In the genomic region with DNA sequence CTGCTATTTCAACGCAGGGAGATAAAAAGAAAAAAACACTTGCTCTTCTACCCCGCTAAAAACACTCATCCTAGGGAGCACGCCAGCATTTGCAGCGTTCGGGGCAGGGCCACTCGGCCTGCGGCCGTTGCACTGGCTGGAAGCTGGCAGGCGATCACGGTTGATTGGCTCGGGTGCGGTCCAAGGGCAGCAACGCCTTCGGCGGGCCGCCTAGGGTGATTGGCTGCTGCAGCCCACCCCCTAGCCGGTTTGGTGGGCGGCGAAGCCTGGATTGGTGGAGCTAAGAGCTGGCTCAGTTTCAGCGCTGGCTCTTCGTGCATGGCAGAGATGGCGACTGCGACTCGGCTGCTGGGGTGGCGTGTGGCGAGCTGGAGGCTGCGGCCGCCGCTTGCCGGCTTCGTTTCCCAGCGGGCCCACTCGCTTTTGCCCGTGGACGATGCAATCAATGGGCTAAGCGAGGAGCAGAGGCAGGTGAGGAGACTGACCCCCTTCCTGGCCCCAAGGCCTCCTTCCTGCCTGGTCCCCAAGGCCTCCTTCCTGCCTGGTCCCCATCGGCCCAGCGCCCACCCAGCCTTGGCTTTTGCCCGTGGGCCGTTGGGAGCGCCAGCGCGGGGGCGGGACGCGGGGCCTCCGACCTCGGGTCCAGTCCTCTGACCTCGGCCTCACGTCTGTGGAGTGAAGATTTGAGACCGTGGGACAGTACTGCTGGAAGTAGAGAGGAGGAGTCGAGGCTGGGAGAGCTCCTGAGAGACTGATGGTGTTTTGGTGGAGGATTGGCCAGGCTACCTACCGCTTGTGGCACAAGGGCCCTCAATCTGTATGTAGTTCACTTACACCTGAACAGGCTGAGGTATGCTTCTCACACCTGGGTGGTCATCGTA, we compare ENCODE assay signal across 1 cellular context.
A peak's percentile ranks its signal among the peaks of the same experiment; 100 is the strongest.
TF ChIP-seq lines count a peak whose summit lies in the region.

TSS of gene IVD (plus strand) at position 295 of the 881 bp plus-strand sequence. CDS start at position 328, 33 bp downstream.

TF ChIP-seq in HepG2, 621 proteins besides CTCF, POLR2A, EP300 and RAD21 (continued from another document and continues in another):
- TF ChIP-seq, protein P1, sequence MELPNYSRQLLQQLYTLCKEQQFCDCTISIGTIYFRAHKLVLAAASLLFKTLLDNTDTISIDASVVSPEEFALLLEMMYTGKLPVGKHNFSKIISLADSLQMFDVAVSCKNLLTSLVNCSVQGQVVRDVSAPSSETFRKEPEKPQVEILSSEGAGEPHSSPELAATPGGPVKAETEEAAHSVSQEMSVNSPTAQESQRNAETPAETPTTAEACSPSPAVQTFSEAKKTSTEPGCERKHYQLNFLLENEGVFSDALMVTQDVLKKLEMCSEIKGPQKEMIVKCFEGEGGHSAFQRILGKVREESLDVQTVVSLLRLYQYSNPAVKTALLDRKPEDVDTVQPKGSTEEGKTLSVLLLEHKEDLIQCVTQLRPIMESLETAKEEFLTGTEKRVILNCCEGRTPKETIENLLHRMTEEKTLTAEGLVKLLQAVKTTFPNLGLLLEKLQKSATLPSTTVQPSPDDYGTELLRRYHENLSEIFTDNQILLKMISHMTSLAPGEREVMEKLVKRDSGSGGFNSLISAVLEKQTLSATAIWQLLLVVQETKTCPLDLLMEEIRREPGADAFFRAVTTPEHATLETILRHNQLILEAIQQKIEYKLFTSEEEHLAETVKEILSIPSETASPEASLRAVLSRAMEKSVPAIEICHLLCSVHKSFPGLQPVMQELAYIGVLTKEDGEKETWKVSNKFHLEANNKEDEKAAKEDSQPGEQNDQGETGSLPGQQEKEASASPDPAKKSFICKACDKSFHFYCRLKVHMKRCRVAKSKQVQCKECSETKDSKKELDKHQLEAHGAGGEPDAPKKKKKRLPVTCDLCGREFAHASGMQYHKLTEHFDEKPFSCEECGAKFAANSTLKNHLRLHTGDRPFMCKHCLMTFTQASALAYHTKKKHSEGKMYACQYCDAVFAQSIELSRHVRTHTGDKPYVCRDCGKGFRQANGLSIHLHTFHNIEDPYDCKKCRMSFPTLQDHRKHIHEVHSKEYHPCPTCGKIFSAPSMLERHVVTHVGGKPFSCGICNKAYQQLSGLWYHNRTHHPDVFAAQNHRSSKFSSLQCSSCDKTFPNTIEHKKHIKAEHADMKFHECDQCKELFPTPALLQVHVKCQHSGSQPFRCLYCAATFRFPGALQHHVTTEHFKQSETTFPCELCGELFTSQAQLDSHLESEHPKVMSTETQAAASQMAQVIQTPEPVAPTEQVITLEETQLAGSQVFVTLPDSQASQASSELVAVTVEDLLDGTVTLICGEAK (IDR thresholded peaks at IDR 0.05): no peak
- TF ChIP-seq, protein P1 (CRISPR knock-in tag; IDR thresholded peaks at IDR 0.05): peak; percentile 50; the same call in 1 of the 2 replicates
- TF ChIP-seq HNRNPH1 (optimal IDR thresholded peaks at IDR 0.05; ENCODE audit: low read depth, low read length) (no peak), ZNF616 (CRISPR knock-in tag; IDR thresholded peaks at IDR 0.05; ENCODE audit: low read depth) (no peak; the same call in 1 of the 2 replicates), ZNF530 (CRISPR knock-in tag; IDR thresholded peaks at IDR 0.05; ENCODE audit: low read depth) (no peak), HMGA1 (CRISPR knock-in tag; conservative IDR thresholded peaks at IDR 0.05) (no peak), DNMT3B (CRISPR knock-in tag; conservative IDR thresholded peaks at IDR 0.05) (peak; percentile 69; the same call in 1 of the 2 replicates), SALL1 (CRISPR knock-in tag; IDR thresholded peaks at IDR 0.05) (peak; percentile 85), STAT5B (CRISPR knock-in tag; IDR thresholded peaks at IDR 0.05) (no peak), GATA4 (IDR thresholded peaks at IDR 0.05; ENCODE audit: borderline replicate concordance, low read depth) (peak; percentile 73; the same call in 1 of the 2 replicates), ZNF234 (CRISPR knock-in tag; conservative IDR thresholded peaks at IDR 0.05) (no peak), PRDM10 (CRISPR knock-in tag; IDR thresholded peaks at IDR 0.05; ENCODE audit: low read depth) (0 out of 2 replicates have a peak, but pooled peaks have one; percentile 31), EEA1 (CRISPR knock-in tag; IDR thresholded peaks at IDR 0.05; ENCODE audit: borderline replicate concordance) (peak; percentile 84; the same call in 1 of the 2 replicates), CEBPG (CRISPR knock-in tag; IDR thresholded peaks at IDR 0.05) (no peak), ZNF44 (CRISPR knock-in tag; IDR thresholded peaks at IDR 0.05) (peak; percentile 47; the same call in 1 of the 2 replicates), ARID5B (CRISPR knock-in tag; IDR thresholded peaks at IDR 0.05) (peak; percentile 44; the same call in 1 of the 2 replicates), IRF2 (CRISPR knock-in tag; IDR thresholded peaks at IDR 0.05) (peak; percentile 16; the same call in 1 of the 2 replicates), ZNF264 (CRISPR knock-in tag; IDR thresholded peaks at IDR 0.05) (no peak), NFE2L1 (CRISPR knock-in tag; IDR thresholded peaks at IDR 0.05; ENCODE audit: borderline replicate concordance) (no peak), TP53 (CRISPR knock-in tag; conservative IDR thresholded peaks at IDR 0.05) (no peak), ZNF225 (CRISPR knock-in tag; IDR thresholded peaks at IDR 0.05) (peak; percentile 85)
- TF ChIP-seq, protein P2, sequence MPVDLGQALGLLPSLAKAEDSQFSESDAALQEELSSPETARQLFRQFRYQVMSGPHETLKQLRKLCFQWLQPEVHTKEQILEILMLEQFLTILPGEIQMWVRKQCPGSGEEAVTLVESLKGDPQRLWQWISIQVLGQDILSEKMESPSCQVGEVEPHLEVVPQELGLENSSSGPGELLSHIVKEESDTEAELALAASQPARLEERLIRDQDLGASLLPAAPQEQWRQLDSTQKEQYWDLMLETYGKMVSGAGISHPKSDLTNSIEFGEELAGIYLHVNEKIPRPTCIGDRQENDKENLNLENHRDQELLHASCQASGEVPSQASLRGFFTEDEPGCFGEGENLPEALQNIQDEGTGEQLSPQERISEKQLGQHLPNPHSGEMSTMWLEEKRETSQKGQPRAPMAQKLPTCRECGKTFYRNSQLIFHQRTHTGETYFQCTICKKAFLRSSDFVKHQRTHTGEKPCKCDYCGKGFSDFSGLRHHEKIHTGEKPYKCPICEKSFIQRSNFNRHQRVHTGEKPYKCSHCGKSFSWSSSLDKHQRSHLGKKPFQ (CRISPR knock-in tag; IDR thresholded peaks at IDR 0.05; ENCODE audit: insufficient replicate concordance): peak; percentile 63
- TF ChIP-seq, protein P3, sequence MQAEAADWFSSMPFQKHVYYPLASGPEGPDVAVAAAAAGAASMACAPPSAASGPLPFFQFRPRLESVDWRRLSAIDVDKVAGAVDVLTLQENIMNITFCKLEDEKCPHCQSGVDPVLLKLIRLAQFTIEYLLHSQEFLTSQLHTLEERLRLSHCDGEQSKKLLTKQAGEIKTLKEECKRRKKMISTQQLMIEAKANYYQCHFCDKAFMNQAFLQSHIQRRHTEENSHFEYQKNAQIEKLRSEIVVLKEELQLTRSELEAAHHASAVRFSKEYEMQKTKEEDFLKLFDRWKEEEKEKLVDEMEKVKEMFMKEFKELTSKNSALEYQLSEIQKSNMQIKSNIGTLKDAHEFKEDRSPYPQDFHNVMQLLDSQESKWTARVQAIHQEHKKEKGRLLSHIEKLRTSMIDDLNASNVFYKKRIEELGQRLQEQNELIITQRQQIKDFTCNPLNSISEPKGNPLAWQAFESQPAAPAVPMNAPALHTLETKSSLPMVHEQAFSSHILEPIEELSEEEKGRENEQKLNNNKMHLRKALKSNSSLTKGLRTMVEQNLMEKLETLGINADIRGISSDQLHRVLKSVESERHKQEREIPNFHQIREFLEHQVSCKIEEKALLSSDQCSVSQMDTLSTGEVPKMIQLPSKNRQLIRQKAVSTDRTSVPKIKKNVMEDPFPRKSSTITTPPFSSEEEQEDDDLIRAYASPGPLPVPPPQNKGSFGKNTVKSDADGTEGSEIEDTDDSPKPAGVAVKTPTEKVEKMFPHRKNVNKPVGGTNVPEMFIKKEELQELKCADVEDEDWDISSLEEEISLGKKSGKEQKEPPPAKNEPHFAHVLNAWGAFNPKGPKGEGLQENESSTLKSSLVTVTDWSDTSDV (CRISPR knock-in tag; IDR thresholded peaks at IDR 0.05): no peak
- TF ChIP-seq, protein P4, sequence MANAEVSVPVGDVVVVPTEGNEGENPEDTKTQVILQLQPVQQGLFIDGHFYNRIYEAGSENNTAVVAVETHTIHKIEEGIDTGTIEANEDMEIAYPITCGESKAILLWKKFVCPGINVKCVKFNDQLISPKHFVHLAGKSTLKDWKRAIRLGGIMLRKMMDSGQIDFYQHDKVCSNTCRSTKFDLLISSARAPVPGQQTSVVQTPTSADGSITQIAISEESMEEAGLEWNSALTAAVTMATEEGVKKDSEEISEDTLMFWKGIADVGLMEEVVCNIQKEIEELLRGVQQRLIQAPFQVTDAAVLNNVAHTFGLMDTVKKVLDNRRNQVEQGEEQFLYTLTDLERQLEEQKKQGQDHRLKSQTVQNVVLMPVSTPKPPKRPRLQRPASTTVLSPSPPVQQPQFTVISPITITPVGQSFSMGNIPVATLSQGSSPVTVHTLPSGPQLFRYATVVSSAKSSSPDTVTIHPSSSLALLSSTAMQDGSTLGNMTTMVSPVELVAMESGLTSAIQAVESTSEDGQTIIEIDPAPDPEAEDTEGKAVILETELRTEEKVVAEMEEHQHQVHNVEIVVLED (CRISPR knock-in tag; IDR thresholded peaks at IDR 0.05; ENCODE audit: borderline replicate concordance): peak; percentile 61; the same call in 1 of the 2 replicates
